Comparison of ENCODE assay signal across 6 cellular contexts in genomic region chr11:47233989-47234668, GRCh38. TPM values are rescaled to one million over a fixed set of nuclear protein-coding genes. Genes with fewer than 3 reads are reported as not detected.
A peak's percentile ranks its signal among the peaks of the same experiment; 100 is the strongest.
DNase-seq lines count a peak whose midpoint lies in the region; TF ChIP-seq lines count a peak whose summit lies in the region.

No MANE protein-coding gene starts in this region.

- H3K18ac ChIP-seq in neuronal stem cell (ENCODE audit: low read length) = no peak overlapping the region

- H3K27me3 Mint-ChIP-seq in activated CD4-positive, alpha-beta memory T cell treated with anti-CD3 and anti-CD28 coated beads for 36 hours = no peaks in the 10 kb centered on the region

- H3K27ac ChIP-seq in liver (ENCODE audit: low read depth in 1 of 2, low read length in 2 of 2) = peak overlapping the region; percentile 66 to 75
- no peak overlapping the region for H3K27ac ChIP-seq in neuronal stem cell (replicated peaks; ENCODE audit: low read length)
- no peak overlapping the region for H3K27ac ChIP-seq in vagina

- no peak overlapping the region for H2BK5ac ChIP-seq in neuronal stem cell (ENCODE audit: low read length)

- H2BK15ac ChIP-seq in neuronal stem cell (ENCODE audit: low read length) = no peak overlapping the region

- no peak overlapping the region for H2BK12ac ChIP-seq in neuronal stem cell (ENCODE audit: low read length)

- peaks cover 27% of the 10 kb centered on the region for H3K4me1 Mint-ChIP-seq in activated CD4-positive, alpha-beta memory T cell treated with anti-CD3 and anti-CD28 coated beads for 36 hours (ENCODE audit: low read depth)

- intact Hi-C loops in activated CD4-positive, alpha-beta memory T cell treated with anti-CD3 and anti-CD28 coated beads for 36 hours (cut with micrococcal nuclease) = no loop called here
- intact Hi-C loops in vagina (cut with DNase I) = no loop called here

- H3K9me3 Mint-ChIP-seq in activated CD4-positive, alpha-beta memory T cell treated with anti-CD3 and anti-CD28 coated beads for 36 hours = no peaks in the 10 kb centered on the region

- H2AFZ ChIP-seq in neuronal stem cell (ENCODE audit: low read length) = no peak overlapping the region

- no peak overlapping the region for H3K23ac ChIP-seq in neuronal stem cell (ENCODE audit: low read depth, low read length, poor library complexity)

- H3K4me3 ChIP-seq in liver (ENCODE audit: low read depth in 1 of 3, low read length in 3 of 3) (peak overlapping the region; percentile 33 to 63 (median 44)), neuronal stem cell (ENCODE audit: low read length in 2 of 2) (no peak overlapping the region), vagina (no peak overlapping the region)

- DNase-seq in HT1080 (ENCODE audit: low read depth) (peak; percentile 32), neuronal stem cell (ENCODE audit: low spot score) (no peak), DMS79 (lab: John Stamatoyannopoulos, UW) (no peak), vagina (ENCODE audit: extremely low spot score in 2 of 2) (no peak)
- DNase-seq in activated CD4-positive, alpha-beta memory T cell treated with anti-CD3 and anti-CD28 coated beads for 36 hours = peak; percentile 30

- H3K27ac Mint-ChIP-seq in activated CD4-positive, alpha-beta memory T cell treated with anti-CD3 and anti-CD28 coated beads for 36 hours = peak overlapping the region; percentile 82

- peaks cover 1% of the 10 kb centered on the region for H3K79me1 ChIP-seq in neuronal stem cell (ENCODE audit: low read depth, low read length)

- no peak overlapping the region for H4K91ac ChIP-seq in neuronal stem cell (ENCODE audit: low read depth, low read length, poor library complexity)

- CTCF ChIA-PET in activated CD4-positive, alpha-beta memory T cell treated with anti-CD3 and anti-CD28 coated beads for 36 hours (lab: Charles Lee) = interaction anchor here (0.8 to 3.0 kb wide), 7 partner anchors 14 to 220 kb away, joined by 3 to 9 read pairs (median 5); partner anchors contain the start of gene ACP2

- no peaks in the 10 kb centered on the region for H3K9me3 ChIP-seq in liver (ENCODE audit: control insufficient read depth in 4 of 4, low read length in 3 of 4)
- no peaks in the 10 kb centered on the region for H3K9me3 ChIP-seq in neuronal stem cell (replicated peaks in 1 of 2; ENCODE audit: control insufficient read depth in 2 of 2, insufficient read depth in 1 of 2, low read depth in 1 of 2, low read length in 2 of 2)
- H3K9me3 ChIP-seq in vagina = no peaks in the 10 kb centered on the region

- TF ChIP-seq POLR2A in vagina (IDR thresholded peaks at IDR 0.05) = no peak

- no peak overlapping the region for H2AK5ac ChIP-seq in neuronal stem cell (ENCODE audit: low read depth, low read length)

- TF ChIP-seq RAD21 in liver (IDR thresholded peaks at IDR 0.05) = peak; percentile 70 to 78

- no peak overlapping the region for H3K4me2 ChIP-seq in neuronal stem cell (ENCODE audit: insufficient read depth, low read length, poor library complexity, severe bottlenecking)

- H3K36me3 Mint-ChIP-seq in activated CD4-positive, alpha-beta memory T cell treated with anti-CD3 and anti-CD28 coated beads for 36 hours = peaks cover 56% of the 10 kb centered on the region

- peaks cover 0 to 5% (median 2%) of the 10 kb centered on the region in 4 donors for H3K36me3 ChIP-seq in liver (ENCODE audit: control insufficient read depth in 4 of 4, insufficient read depth in 3 of 4, low read depth in 1 of 4, low read length in 3 of 4)
- H3K36me3 ChIP-seq in neuronal stem cell (replicated peaks in 1 of 2; ENCODE audit: control insufficient read depth in 2 of 2, insufficient read depth in 2 of 2, low read length in 2 of 2) = peaks cover 23 to 33% of the 10 kb centered on the region in 2 donors
- peaks cover 0 to 39% of the 10 kb centered on the region in 2 donors for H3K36me3 ChIP-seq in vagina

- WGBS in liver = 29% methylated on average over 11 of the region's 11 CpGs
- no CpG with 5 or more reads among the region's 11 CpGs for WGBS in neuronal stem cell (ENCODE audit: extremely low coverage in 2 of 2, insufficient read length in 2 of 2, insufficient replicate concordance in 1 of 2), 2 donors

- H3K9ac ChIP-seq in liver (ENCODE audit: low read depth in 1 of 2, low read length in 2 of 2) = peak overlapping the region in 1 of 2 donors; percentile 32
- no peak overlapping the region for H3K9ac ChIP-seq in neuronal stem cell (ENCODE audit: low read depth, low read length, poor library complexity)

- TF ChIP-seq CTCF in liver (IDR thresholded peaks at IDR 0.05; ENCODE audit: low read depth, low read length, missing input control) = peak; percentile 18
- peak in 1 of 3 experiments; percentile 11 for TF ChIP-seq CTCF in vagina (IDR thresholded peaks at IDR 0.05)

- H3K4me1 ChIP-seq in liver (ENCODE audit: control insufficient read depth in 4 of 4, insufficient read depth in 4 of 4, low read length in 3 of 4) = peaks cover 11 to 25% (median 22%) of the 10 kb centered on the region in 4 donors
- H3K4me1 ChIP-seq in neuronal stem cell (ENCODE audit: control insufficient read depth in 2 of 2, insufficient read depth in 1 of 2, low read depth in 1 of 2, low read length in 2 of 2) = peaks cover 0 to 2% of the 10 kb centered on the region in 2 donors
- no peaks in the 10 kb centered on the region for H3K4me1 ChIP-seq in vagina

- POLR2A ChIA-PET in activated CD4-positive, alpha-beta memory T cell treated with anti-CD3 and anti-CD28 coated beads for 36 hours (lab: Charles Lee) = interaction anchor here (1.0 to 2.3 kb wide), 7 partner anchors 13 to 26 kb away, joined by 4 to 18 read pairs (median 5); partner anchors contain the start of genes ACP2 and DDB2

- no peak overlapping the region for H2BK120ac ChIP-seq in neuronal stem cell (ENCODE audit: low read depth, low read length)

- no peak overlapping the region for H3K14ac ChIP-seq in neuronal stem cell (ENCODE audit: low read length)

- no peak overlapping the region for H4K8ac ChIP-seq in neuronal stem cell (ENCODE audit: low read depth, low read length)

- H3K27me3 ChIP-seq in liver (ENCODE audit: control insufficient read depth in 4 of 4, insufficient read depth in 4 of 4, low read length in 3 of 4) (no peaks in the 10 kb centered on the region), neuronal stem cell (ENCODE audit: control insufficient read depth in 3 of 3, insufficient read depth in 3 of 3, low read depth in 1 of 3, low read length in 3 of 3) (no peaks in the 10 kb centered on the region), vagina (no peaks in the 10 kb centered on the region)

- H3K4me3 Mint-ChIP-seq in activated CD4-positive, alpha-beta memory T cell treated with anti-CD3 and anti-CD28 coated beads for 36 hours = peak overlapping the region; percentile 30

- H3K4ac ChIP-seq in neuronal stem cell (ENCODE audit: low read length) = no peak overlapping the region

TF ChIP-seq in liver, 16 proteins besides CTCF, POLR2A, EP300 and RAD21 (continues in another document):
- TF ChIP-seq YY1 (IDR thresholded peaks at IDR 0.05) (no peak), HNF4G (IDR thresholded peaks at IDR 0.05) (no peak), JUND (IDR thresholded peaks at IDR 0.05) (peak in 1 of 2 donors; percentile 55), ATF3 (IDR thresholded peaks at IDR 0.05) (peak; percentile 52)

RNA-seq across cellular contexts. Expression of gene ACP2, which starts 14.5 kb away (rescaled TPM):
- total RNA-seq in HT1080 (2014; rRNA removed; shearing (Covaris generic)) = 23.4 and 28.9 TPM in 2 replicates
- polyA plus RNA-seq in HT1080 (2015; cell fraction: cytosol; rRNA removed) = 14.3 and 15.6 TPM in 2 replicates
- polyA plus RNA-seq in HT1080 (2015; cell fraction: nucleus; rRNA removed) = 35.6 and 41.2 TPM in 2 replicates
- 10 to 100 TPM; 10.1 to 12.2 TPM for total RNA-seq in activated CD4-positive, alpha-beta memory T cell treated with anti-CD3 and anti-CD28 coated beads for 36 hours
- total RNA-seq in liver (10 to 100 TPM; 81.7 to 94.4 TPM), vagina (54.8 TPM)
- 10 to 100 TPM; 40.3 to 76.9 TPM for polyA plus RNA-seq in liver
- polyA plus RNA-seq in neuronal stem cell (2013, experiment 1 of 2) = 14.9 TPM
- 16.5 TPM for polyA plus RNA-seq in neuronal stem cell (2013, experiment 2 of 2)

RNA-seq across cellular contexts. Expression of gene DDB2, which starts 19.4 kb away (rescaled TPM):
- total RNA-seq in HT1080 (2014; rRNA removed; shearing (Covaris generic)) = 122 and 126 TPM in 2 replicates
- 81.7 and 90.8 TPM in 2 replicates for polyA plus RNA-seq in HT1080 (2015; cell fraction: cytosol; rRNA removed)
- 262 and 278 TPM in 2 replicates for polyA plus RNA-seq in HT1080 (2015; cell fraction: nucleus; rRNA removed)
- total RNA-seq in activated CD4-positive, alpha-beta memory T cell treated with anti-CD3 and anti-CD28 coated beads for 36 hours = 100 to 1,000 TPM; 194 to 198 TPM
- total RNA-seq in liver (1 to 10 TPM; 6.6 to 7.6 TPM), vagina (42.2 TPM)
- 10 to 100 TPM in 1 of 2 donors, 1 to 10 TPM in 1; 10.0 to 11.9 TPM for polyA plus RNA-seq in liver
- polyA plus RNA-seq in neuronal stem cell (2013, experiment 1 of 2) = 96.5 TPM
- 91.1 TPM for polyA plus RNA-seq in neuronal stem cell (2013, experiment 2 of 2)

RNA-seq across cellular contexts. Expression of gene NR1H3, which starts 23.7 kb away (rescaled TPM):
- total RNA-seq in HT1080 (2014; rRNA removed; shearing (Covaris generic)) = 9.7 and 13.4 TPM in 2 replicates
- 9.3 and 9.5 TPM in 2 replicates for polyA plus RNA-seq in HT1080 (2015; cell fraction: cytosol; rRNA removed)
- polyA plus RNA-seq in HT1080 (2015; cell fraction: nucleus; rRNA removed) = 12.9 and 14.4 TPM in 2 replicates
- 10 to 100 TPM; 13.0 to 14.0 TPM for total RNA-seq in activated CD4-positive, alpha-beta memory T cell treated with anti-CD3 and anti-CD28 coated beads for 36 hours
- total RNA-seq in liver (10 to 100 TPM; 52.8 to 55.2 TPM), vagina (60.9 TPM)
- polyA plus RNA-seq in liver = 10 to 100 TPM; 56.0 to 57.3 TPM
- polyA plus RNA-seq in neuronal stem cell (2013, experiment 1 of 2) = 13.8 TPM
- 13.5 TPM for polyA plus RNA-seq in neuronal stem cell (2013, experiment 2 of 2)

RNA-seq across cellular contexts. Expression of gene MADD, which starts 35.8 kb away (rescaled TPM):
- total RNA-seq in HT1080 (2014; rRNA removed; shearing (Covaris generic)) = 17.0 and 19.2 TPM in 2 replicates
- polyA plus RNA-seq in HT1080 (2015; cell fraction: cytosol; rRNA removed) = 19.9 and 23.8 TPM in 2 replicates
- 65.7 and 66.6 TPM in 2 replicates for polyA plus RNA-seq in HT1080 (2015; cell fraction: nucleus; rRNA removed)
- 10 to 100 TPM; 58.2 to 62.1 TPM for total RNA-seq in activated CD4-positive, alpha-beta memory T cell treated with anti-CD3 and anti-CD28 coated beads for 36 hours
- total RNA-seq in liver (10 to 100 TPM in 1 of 2 donors, 1 to 10 TPM in 1; 9.9 to 20.5 TPM), vagina (56.5 TPM)
- 10 to 100 TPM in 1 of 2 donors, 1 to 10 TPM in 1; 9.9 to 12.2 TPM for polyA plus RNA-seq in liver
- polyA plus RNA-seq in neuronal stem cell (2013, experiment 1 of 2) = 21.0 TPM
- 16.1 TPM for polyA plus RNA-seq in neuronal stem cell (2013, experiment 2 of 2)

RNA-seq across cellular contexts. Expression of gene PACSIN3, which starts 47.9 kb away (rescaled TPM):
- total RNA-seq in HT1080 (2014; rRNA removed; shearing (Covaris generic)) = 57.4 and 64.6 TPM in 2 replicates
- polyA plus RNA-seq in HT1080 (2015; cell fraction: cytosol; rRNA removed) = 36.4 and 38.4 TPM in 2 replicates
- polyA plus RNA-seq in HT1080 (2015; cell fraction: nucleus; rRNA removed) = 26.7 and 33.7 TPM in 2 replicates
- 1 to 10 TPM; 5.3 to 6.0 TPM for total RNA-seq in activated CD4-positive, alpha-beta memory T cell treated with anti-CD3 and anti-CD28 coated beads for 36 hours
- total RNA-seq in liver = 10 to 100 TPM; 12.1 to 20.6 TPM
- polyA plus RNA-seq in liver = 10 to 100 TPM; 18.7 to 23.3 TPM
- 5.1 TPM for polyA plus RNA-seq in neuronal stem cell (2013, experiment 1 of 2)
- 5.5 TPM for polyA plus RNA-seq in neuronal stem cell (2013, experiment 2 of 2)
- total RNA-seq in vagina = 59.4 TPM

Comparison
In these comparisons a context has a peak if more than half of its experiments do, and no peak if none do; other contexts are left out.
1. DNase-seq: peak in HT1080 (single experiment) and activated CD4-positive, alpha-beta memory T cell treated with anti-CD3 and anti-CD28 coated beads for 36 hours (single experiment); none in neuronal stem cell (single experiment), DMS79 (single experiment) and vagina (0 of 2).
2. H3K27ac ChIP-seq: peak in liver (2 of 2); none in neuronal stem cell (single experiment) and vagina (single experiment).
3. H3K4me3 ChIP-seq: peak in liver (3 of 3); none in neuronal stem cell (0 of 2) and vagina (0 of 2).